In genomic region chr22:31081963-31082605, GRCh38 we compare ENCODE assay signal across 7 cellular contexts. TPM values are rescaled to one million over a fixed set of nuclear protein-coding genes. Genes with fewer than 3 reads are reported as not detected.
DNase-seq lines count a peak whose midpoint lies in the region; ATAC-seq, FAIRE-seq and TF ChIP-seq lines count a peak whose summit lies in the region.

No MANE protein-coding gene starts in this region.

- no peak for TF ChIP-seq CTCF in foreskin keratinocyte (conservative IDR thresholded peaks at IDR 0.05)

- peaks cover 30% of the 10 kb centered on the region for H3K4me1 Mint-ChIP-seq in T-helper 17 cell

- H3K4me1 ChIP-seq in foreskin keratinocyte: peaks cover 13% of the 10 kb centered on the region
- peaks cover 5 to 10% of the 10 kb centered on the region in 2 donors for H3K4me1 ChIP-seq in small intestine (ENCODE audit: control insufficient read depth in 2 of 2, insufficient read depth in 1 of 2, low read depth in 1 of 2, low read length in 1 of 2)

- DNase-seq in H7 (peak; percentile 38), T-helper 17 cell (no peak), foreskin keratinocyte (peak; percentile 70 to 89), small intestine (no peak), NCI-H1417 (lab: John Stamatoyannopoulos, UW) (no peak), NCI-H2081 (lab: John Stamatoyannopoulos, UW) (no peak), NCI-H526 (lab: John Stamatoyannopoulos, UW) (no peak)

- ATAC-seq in T-helper 17 cell (no peak), foreskin keratinocyte (peak; percentile 63)

- H3K9me3 ChIP-seq in T-helper 17 cell (ENCODE audit: control insufficient read depth, low read length, poor library complexity, severe bottlenecking): no peaks in the 10 kb centered on the region
- H3K9me3 ChIP-seq in small intestine (ENCODE audit: control insufficient read depth, low read depth): no peaks in the 10 kb centered on the region

- H3K27ac ChIP-seq in foreskin keratinocyte (peak overlapping the region; percentile 75), small intestine (ENCODE audit: low read depth in 1 of 2, low read length in 1 of 2) (peak overlapping the region; percentile 9 to 95)

- no peak for FAIRE-seq in small intestine (lab: Jason Lieb, UNC)

- H3K27me3 ChIP-seq in H7 (ENCODE audit: control insufficient read depth, insufficient read depth, low read length) (peaks cover 2% of the 10 kb centered on the region), foreskin keratinocyte (no peaks in the 10 kb centered on the region), small intestine (ENCODE audit: control insufficient read depth in 2 of 2, insufficient read depth in 2 of 2, low read length in 2 of 2) (no peaks in the 10 kb centered on the region)

- H3K36me3 ChIP-seq in H7 (replicated peaks; ENCODE audit: control insufficient read depth, insufficient read depth, low read length): no peaks in the 10 kb centered on the region
- H3K36me3 ChIP-seq in small intestine (ENCODE audit: control insufficient read depth in 2 of 2, insufficient read depth in 2 of 2, low read length in 2 of 2): no peaks in the 10 kb centered on the region

- H3K4me3 Mint-ChIP-seq in T-helper 17 cell: peak overlapping the region; percentile 87

- H3K27ac Mint-ChIP-seq in T-helper 17 cell: peak overlapping the region; percentile 8

- 18 to 34% (median 18%) methylated on average over 6 of the region's 6 CpGs for WGBS in small intestine, 3 donors

- H3K27me3 Mint-ChIP-seq in T-helper 17 cell: no peaks in the 10 kb centered on the region

- H3K4me3 ChIP-seq in H7 (ENCODE audit: insufficient read depth, low read depth, low read length) (0 out of 2 replicates have a peak overlapping the region, but pooled peaks have one; percentile 71), small intestine (ENCODE audit: low read depth in 1 of 2, low read length in 2 of 2) (peak overlapping the region; percentile 50 to 56)

- no peaks in the 10 kb centered on the region for H3K36me3 Mint-ChIP-seq in T-helper 17 cell (ENCODE audit: low read depth)

RNA-seq across cellular contexts. Expression of gene SMTN, which starts 1.0 kb away (rescaled TPM):
- total RNA-seq in H7 (2014; rRNA removed; shearing (Covaris generic)): 10.7 and 21.0 TPM in 2 replicates
- total RNA-seq in T-helper 17 cell (1 to 10 TPM; 1.8 to 4.9 TPM), foreskin keratinocyte (214 and 236 TPM in 2 replicates)
- polyA plus RNA-seq in foreskin keratinocyte (186 and 201 TPM in 2 replicates), small intestine (10 to 100 TPM in 2 of 3 donors, 1 to 10 TPM in 1; 7.8 to 74.8 (median 17.0) TPM)

RNA-seq across cellular contexts. Expression of gene SELENOM, which starts 25.3 kb away (rescaled TPM):
- 14.6 and 22.4 TPM in 2 replicates for total RNA-seq in H7 (2014; rRNA removed; shearing (Covaris generic))
- total RNA-seq in T-helper 17 cell (10 to 100 TPM; 33.2 to 54.8 TPM), foreskin keratinocyte (5.7 and 15.5 TPM in 2 replicates)
- polyA plus RNA-seq in foreskin keratinocyte (10.7 and 32.2 TPM in 2 replicates), small intestine (100 to 1,000 TPM in 1 of 3 donors, 10 to 100 TPM in 2; 14.8 to 163 (median 90.0) TPM)

RNA-seq across cellular contexts. Expression of gene INPP5J, which starts 40.7 kb away (rescaled TPM):
- total RNA-seq in H7 (2014; rRNA removed; shearing (Covaris generic)): 10.6 and 11.9 TPM in 2 replicates
- total RNA-seq in T-helper 17 cell (under 1 TPM in 1 of 2 donors, not detected in 1; 0.25 TPM), foreskin keratinocyte (1.3 TPM in 2 replicates)
- polyA plus RNA-seq in foreskin keratinocyte (1.1 and 1.3 TPM in 2 replicates), small intestine (10 to 100 TPM; 12.2 to 93.7 (median 81.9) TPM)

RNA-seq across cellular contexts. Expression of gene PLA2G3, which starts 58.2 kb away (rescaled TPM):
- 13.6 and 19.3 TPM in 2 replicates for total RNA-seq in H7 (2014; rRNA removed; shearing (Covaris generic))
- total RNA-seq in T-helper 17 cell: not detected
- 0.71 and 0.92 TPM in 2 replicates for total RNA-seq in foreskin keratinocyte
- polyA plus RNA-seq in foreskin keratinocyte: 0.65 and 0.84 TPM in 2 replicates
- polyA plus RNA-seq in small intestine: 1 to 10 TPM in 1 of 3 donors, not detected in 2; 4.2 TPM

Comparison
In these comparisons a context has a peak if more than half of its experiments do, and no peak if none do; other contexts are left out.
1. DNase-seq: peak in H7 (single experiment) and foreskin keratinocyte (2 of 2); none in T-helper 17 cell (0 of 3), small intestine (single experiment), NCI-H1417 (0 of 3), NCI-H2081 (0 of 2) and NCI-H526 (0 of 2).